Comparison of ENCODE assay signal across 8 cellular contexts in genomic region chr1:45545019-45545493, GRCh38. TPM values are rescaled to one million over a fixed set of nuclear protein-coding genes. Genes with fewer than 3 reads are reported as not detected.
DNase-seq lines count a peak whose midpoint lies in the region; ATAC-seq, FAIRE-seq and TF ChIP-seq lines count a peak whose summit lies in the region.

No MANE protein-coding gene starts in this region.

- no TSS peak for BruUV-seq in endothelial cell of umbilical vein (replicated peaks; lab: Mats Ljungman, UMichigan)

- H3K4me1 ChIP-seq in endothelial cell of umbilical vein (ENCODE audit: control insufficient read depth, extremely low read depth, insufficient read depth, low read length): peaks cover 27% of the 10 kb centered on the region

- H3K4me3 Mint-ChIP-seq in CD4-positive, alpha-beta T cell: no peak overlapping the region
- H3K4me3 Mint-ChIP-seq in mesothelial cell of epicardium: no peak overlapping the region

- intact Hi-C loops in CD4-positive, alpha-beta T cell (cut with DNase I, micrococcal nuclease): no loop called here
- intact Hi-C loops in endothelial cell of umbilical vein (cut with micrococcal nuclease): no loop called here

- H3K4me3 ChIP-seq in endothelial cell of umbilical vein (replicated peaks in 1 of 3; ENCODE audit: insufficient read depth in 1 of 3, low read depth in 1 of 3, low read length in 3 of 3): no peak overlapping the region
- no peak overlapping the region for H3K4me3 ChIP-seq in H7 (ENCODE audit: insufficient read depth, low read depth, low read length)

- H3K9ac ChIP-seq in endothelial cell of umbilical vein (replicated peaks; ENCODE audit: extremely low read depth, insufficient read depth, low read length): no peak overlapping the region

- no peak for ATAC-seq in CD4-positive, alpha-beta T cell (ENCODE audit: poor library complexity)
- peak; percentile 56 for ATAC-seq in GM19351 (IDR thresholded peaks at IDR 0.05; ENCODE audit: unreplicated experiment)
- ATAC-seq in HG03432 (IDR thresholded peaks at IDR 0.05; ENCODE audit: unreplicated experiment): peak; percentile 63
- no peak for ATAC-seq in HG03521 (IDR thresholded peaks at IDR 0.05; ENCODE audit: unreplicated experiment)

- CTCF ChIA-PET in CD4-positive, alpha-beta T cell (lab: Charles Lee): interaction anchor here (1.1 to 1.6 kb wide), 2 partner anchors 32 to 242 kb away, joined by 3 to 5 read pairs; no protein-coding TSS in a partner anchor
- CTCF ChIA-PET in endothelial cell of umbilical vein (lab: Charles Lee): interaction anchor here (0.6 to 3.2 kb wide), 7 partner anchors 9 to 36 kb away, joined by 3 to 12 read pairs (median 5); no protein-coding TSS in a partner anchor

- H3K79me2 ChIP-seq in endothelial cell of umbilical vein (ENCODE audit: control insufficient read depth, insufficient read depth, low read length): no peaks in the 10 kb centered on the region

- no peak overlapping the region for H3K4me2 ChIP-seq in endothelial cell of umbilical vein (ENCODE audit: insufficient read depth, low read length)

- DNase-seq in CD4-positive, alpha-beta T cell: no peak
- DNase-seq in endothelial cell of umbilical vein (ENCODE audit: low read depth, low spot score) (peak; percentile 38), NK-92 (lab: John Stamatoyannopoulos, UW; ENCODE audit: unreplicated experiment) (no peak), H7 (no peak), mesothelial cell of epicardium (ENCODE audit: low spot score in 2 of 2, unreplicated experiment in 2 of 2) (no peak)

- no peaks in the 10 kb centered on the region for H3K27me3 Mint-ChIP-seq in CD4-positive, alpha-beta T cell
- peaks cover 63% of the 10 kb centered on the region for H3K27me3 Mint-ChIP-seq in mesothelial cell of epicardium (ENCODE audit: low read depth)

- no peaks in the 10 kb centered on the region for H3K9me1 ChIP-seq in endothelial cell of umbilical vein (replicated peaks; ENCODE audit: control insufficient read depth, extremely low read depth, insufficient read depth, low read length)

- H3K9me3 ChIP-seq in CD4-positive, alpha-beta T cell (ENCODE audit: control insufficient read depth, low read length): no peaks in the 10 kb centered on the region
- H3K9me3 ChIP-seq in endothelial cell of umbilical vein (replicated peaks; ENCODE audit: control insufficient read depth, insufficient read depth, low read length): no peaks in the 10 kb centered on the region

- no peak for TF ChIP-seq POLR2A in endothelial cell of umbilical vein (IDR thresholded peaks at IDR 0.05; ENCODE audit: low read depth, low read length)

- no peaks in the 10 kb centered on the region for H4K20me1 ChIP-seq in endothelial cell of umbilical vein (replicated peaks; ENCODE audit: control insufficient read depth, extremely low read depth, insufficient read depth, low read length)

- H3K27ac ChIP-seq in CD4-positive, alpha-beta T cell (ENCODE audit: low read depth, low read length): no peak overlapping the region
- peak overlapping the region; percentile 19 for H3K27ac ChIP-seq in endothelial cell of umbilical vein (ENCODE audit: insufficient read depth, low read depth, low read length)

- no peaks in the 10 kb centered on the region for H3K36me3 Mint-ChIP-seq in CD4-positive, alpha-beta T cell (ENCODE audit: low read depth)
- H3K36me3 Mint-ChIP-seq in mesothelial cell of epicardium: no peaks in the 10 kb centered on the region

- FAIRE-seq in endothelial cell of umbilical vein (lab: Jason Lieb, UNC): peak; percentile 80

- H3K27ac Mint-ChIP-seq in CD4-positive, alpha-beta T cell: peak overlapping the region; percentile 29
- H3K27ac Mint-ChIP-seq in mesothelial cell of epicardium: no peak overlapping the region

- H2AFZ ChIP-seq in endothelial cell of umbilical vein (ENCODE audit: low read depth, low read length): peak overlapping the region; percentile 85

- TF ChIP-seq CTCF in CD4-positive, alpha-beta T cell (IDR thresholded peaks at IDR 0.05): no peak
- TF ChIP-seq CTCF in endothelial cell of umbilical vein (IDR thresholded peaks at IDR 0.05; ENCODE audit: extremely low read depth in 1 of 2, insufficient read depth in 1 of 2, low read depth in 1 of 2, low read length in 2 of 2) (no peak), mesothelial cell of epicardium (IDR thresholded peaks at IDR 0.05; ENCODE audit: unreplicated experiment) (no peak)

- peaks cover 29% of the 10 kb centered on the region for H3K4me1 Mint-ChIP-seq in CD4-positive, alpha-beta T cell (ENCODE audit: low read depth)
- H3K4me1 Mint-ChIP-seq in mesothelial cell of epicardium: no peaks in the 10 kb centered on the region

- no peaks in the 10 kb centered on the region for H3K9me3 Mint-ChIP-seq in CD4-positive, alpha-beta T cell
- no peaks in the 10 kb centered on the region for H3K9me3 Mint-ChIP-seq in mesothelial cell of epicardium

- H3K36me3 ChIP-seq in endothelial cell of umbilical vein (ENCODE audit: control insufficient read depth in 2 of 2, extremely low read depth in 1 of 2, insufficient read depth in 2 of 2, low read length in 2 of 2) (no peaks in the 10 kb centered on the region), H7 (replicated peaks; ENCODE audit: control insufficient read depth, insufficient read depth, low read length) (no peaks in the 10 kb centered on the region)

- dilution Hi-C loops in endothelial cell of umbilical vein (cut with MboI; ENCODE audit: extremely low pct_ligation_motif_present, low sequenced_read_pairs): no loop called here

- POLR2A ChIA-PET in CD4-positive, alpha-beta T cell (lab: Charles Lee): interaction anchor here (5.4 kb wide), 1 partner anchor 24 kb away, joined by 36 read pairs; the partner anchor contains the start of gene PRDX1
- POLR2A ChIA-PET in endothelial cell of umbilical vein (lab: Charles Lee): interaction anchor here (0.6 to 8.2 kb wide), 4 partner anchors 9 to 732 kb away, joined by 3 to 83 read pairs (median 4); partner anchors contain the start of genes NASP and PRDX1

- no peaks in the 10 kb centered on the region for H3K27me3 ChIP-seq in CD4-positive, alpha-beta T cell (ENCODE audit: control insufficient read depth, insufficient read depth, low read length)
- H3K27me3 ChIP-seq in endothelial cell of umbilical vein (ENCODE audit: control insufficient read depth in 2 of 2, insufficient read depth in 2 of 2, low read length in 2 of 2) (no peaks in the 10 kb centered on the region), H7 (ENCODE audit: control insufficient read depth, insufficient read depth, low read length) (no peaks in the 10 kb centered on the region)

RNA-seq across cellular contexts. Expression of gene AKR1A1, which starts 5.6 kb away (rescaled TPM):
- 10 to 100 TPM; 25.3 to 31.0 TPM for total RNA-seq in CD4-positive, alpha-beta T cell
- total RNA-seq in endothelial cell of umbilical vein: 166 and 172 TPM in 2 replicates
- polyA plus RNA-seq in endothelial cell of umbilical vein: 216 and 227 TPM in 2 replicates
- 211 and 221 TPM in 2 replicates for polyA plus RNA-seq in endothelial cell of umbilical vein (2011; cell fraction: cytosol; rRNA removed)
- polyA plus RNA-seq in endothelial cell of umbilical vein (2011; cell fraction: nucleus; rRNA removed): 187 and 203 TPM in 2 replicates
- 109 and 119 TPM in 2 replicates for polyA plus RNA-seq in endothelial cell of umbilical vein (2012)
- 183 and 200 TPM in 2 replicates for polyA minus RNA-seq in endothelial cell of umbilical vein
- polyA minus RNA-seq in endothelial cell of umbilical vein (2011; cell fraction: cytosol; rRNA and poly(A)+ RNA removed): 71.2 TPM
- polyA minus RNA-seq in endothelial cell of umbilical vein (2011; cell fraction: nucleus; rRNA and poly(A)+ RNA removed): 47.4 and 57.1 TPM in 2 replicates
- 371 and 395 TPM in 2 replicates for total RNA-seq in H7 (2014; rRNA removed; shearing (Covaris generic))
- 177 to 188 TPM (median 180 TPM) in 3 replicates for total RNA-seq in mesothelial cell of epicardium

RNA-seq across cellular contexts. Expression of gene PRDX1, which starts 23.4 kb away (rescaled TPM):
- total RNA-seq in CD4-positive, alpha-beta T cell: 10 to 100 TPM; 18.1 to 24.1 TPM
- total RNA-seq in endothelial cell of umbilical vein: 681 and 685 TPM in 2 replicates
- polyA plus RNA-seq in endothelial cell of umbilical vein: 500 and 622 TPM in 2 replicates
- polyA plus RNA-seq in endothelial cell of umbilical vein (2011; cell fraction: cytosol; rRNA removed): 609 and 648 TPM in 2 replicates
- 266 and 322 TPM in 2 replicates for polyA plus RNA-seq in endothelial cell of umbilical vein (2011; cell fraction: nucleus; rRNA removed)
- polyA plus RNA-seq in endothelial cell of umbilical vein (2012): 755 and 1,222 TPM in 2 replicates
- polyA minus RNA-seq in endothelial cell of umbilical vein: 370 and 390 TPM in 2 replicates
- polyA minus RNA-seq in endothelial cell of umbilical vein (2011; cell fraction: cytosol; rRNA and poly(A)+ RNA removed): 392 TPM
- 79.7 and 90.1 TPM in 2 replicates for polyA minus RNA-seq in endothelial cell of umbilical vein (2011; cell fraction: nucleus; rRNA and poly(A)+ RNA removed)
- total RNA-seq in H7 (2014; rRNA removed; shearing (Covaris generic)): 2,468 and 2,910 TPM in 2 replicates
- total RNA-seq in mesothelial cell of epicardium: 154 to 157 TPM (median 156 TPM) in 3 replicates

RNA-seq across cellular contexts. Expression of gene NASP, which starts 38.8 kb away (rescaled TPM):
- 100 to 1,000 TPM; 110 to 112 TPM for total RNA-seq in CD4-positive, alpha-beta T cell
- total RNA-seq in endothelial cell of umbilical vein (149 and 157 TPM in 2 replicates), mesothelial cell of epicardium (164 to 185 TPM (median 170 TPM) in 3 replicates)
- 59.7 and 101 TPM in 2 replicates for polyA plus RNA-seq in endothelial cell of umbilical vein
- 153 and 176 TPM in 2 replicates for polyA plus RNA-seq in endothelial cell of umbilical vein (2011; cell fraction: cytosol; rRNA removed)
- polyA plus RNA-seq in endothelial cell of umbilical vein (2011; cell fraction: nucleus; rRNA removed): 170 and 225 TPM in 2 replicates
- 83.6 and 135 TPM in 2 replicates for polyA plus RNA-seq in endothelial cell of umbilical vein (2012)
- 69.5 and 70.4 TPM in 2 replicates for polyA minus RNA-seq in endothelial cell of umbilical vein
- 128 TPM for polyA minus RNA-seq in endothelial cell of umbilical vein (2011; cell fraction: cytosol; rRNA and poly(A)+ RNA removed)
- polyA minus RNA-seq in endothelial cell of umbilical vein (2011; cell fraction: nucleus; rRNA and poly(A)+ RNA removed): 68.0 and 86.0 TPM in 2 replicates
- total RNA-seq in H7 (2014; rRNA removed; shearing (Covaris generic)): 205 and 261 TPM in 2 replicates

RNA-seq across cellular contexts. Expression of gene MMACHC, which starts 45.0 kb away (rescaled TPM):
- total RNA-seq in CD4-positive, alpha-beta T cell: under 1 TPM; 0.27 to 0.81 TPM
- total RNA-seq in endothelial cell of umbilical vein (6.0 and 6.9 TPM in 2 replicates), mesothelial cell of epicardium (8.8 to 9.9 TPM (median 9.8 TPM) in 3 replicates)
- polyA plus RNA-seq in endothelial cell of umbilical vein: 4.6 and 4.7 TPM in 2 replicates
- 3.0 and 3.1 TPM in 2 replicates for polyA plus RNA-seq in endothelial cell of umbilical vein (2011; cell fraction: cytosol; rRNA removed)
- 1.3 and 2.1 TPM in 2 replicates for polyA plus RNA-seq in endothelial cell of umbilical vein (2011; cell fraction: nucleus; rRNA removed)
- polyA plus RNA-seq in endothelial cell of umbilical vein (2012): 3.2 and 3.4 TPM in 2 replicates
- 6.5 and 10.5 TPM in 2 replicates for polyA minus RNA-seq in endothelial cell of umbilical vein
- polyA minus RNA-seq in endothelial cell of umbilical vein (2011; cell fraction: cytosol; rRNA and poly(A)+ RNA removed): 12.4 TPM
- polyA minus RNA-seq in endothelial cell of umbilical vein (2011; cell fraction: nucleus; rRNA and poly(A)+ RNA removed): 0.82 and 1.5 TPM in 2 replicates
- total RNA-seq in H7 (2014; rRNA removed; shearing (Covaris generic)): 10.5 and 11.7 TPM in 2 replicates

RNA-seq across cellular contexts. Expression of gene CCDC163, which starts 45.2 kb away (rescaled TPM):
- under 1 TPM; 0.42 to 0.58 TPM for total RNA-seq in CD4-positive, alpha-beta T cell
- 2.0 and 2.6 TPM in 2 replicates for total RNA-seq in endothelial cell of umbilical vein
- 2.3 and 2.7 TPM in 2 replicates for polyA plus RNA-seq in endothelial cell of umbilical vein
- 1.8 and 2.0 TPM in 2 replicates for polyA plus RNA-seq in endothelial cell of umbilical vein (2011; cell fraction: cytosol; rRNA removed)
- 0.84 and 1.3 TPM in 2 replicates for polyA plus RNA-seq in endothelial cell of umbilical vein (2011; cell fraction: nucleus; rRNA removed)
- polyA plus RNA-seq in endothelial cell of umbilical vein (2012): 1.7 and 2.3 TPM in 2 replicates
- 2.1 and 2.9 TPM in 2 replicates for polyA minus RNA-seq in endothelial cell of umbilical vein
- polyA minus RNA-seq in endothelial cell of umbilical vein (2011; cell fraction: cytosol; rRNA and poly(A)+ RNA removed): 2.9 TPM
- 0.77 and 1.3 TPM in 2 replicates for polyA minus RNA-seq in endothelial cell of umbilical vein (2011; cell fraction: nucleus; rRNA and poly(A)+ RNA removed)
- total RNA-seq in H7 (2014; rRNA removed; shearing (Covaris generic)): 2.8 and 3.4 TPM in 2 replicates
- 1.1 to 1.7 TPM (median 1.5 TPM) in 3 replicates for total RNA-seq in mesothelial cell of epicardium

Comparison
In these comparisons a context has a peak if more than half of its experiments do, and no peak if none do; other contexts are left out.
1. ATAC-seq: peak in GM19351 (single experiment) and HG03432 (single experiment); none in CD4-positive, alpha-beta T cell (single experiment) and HG03521 (single experiment).